ENCODE assay signal across 19 cellular contexts in the genomic region with DNA sequence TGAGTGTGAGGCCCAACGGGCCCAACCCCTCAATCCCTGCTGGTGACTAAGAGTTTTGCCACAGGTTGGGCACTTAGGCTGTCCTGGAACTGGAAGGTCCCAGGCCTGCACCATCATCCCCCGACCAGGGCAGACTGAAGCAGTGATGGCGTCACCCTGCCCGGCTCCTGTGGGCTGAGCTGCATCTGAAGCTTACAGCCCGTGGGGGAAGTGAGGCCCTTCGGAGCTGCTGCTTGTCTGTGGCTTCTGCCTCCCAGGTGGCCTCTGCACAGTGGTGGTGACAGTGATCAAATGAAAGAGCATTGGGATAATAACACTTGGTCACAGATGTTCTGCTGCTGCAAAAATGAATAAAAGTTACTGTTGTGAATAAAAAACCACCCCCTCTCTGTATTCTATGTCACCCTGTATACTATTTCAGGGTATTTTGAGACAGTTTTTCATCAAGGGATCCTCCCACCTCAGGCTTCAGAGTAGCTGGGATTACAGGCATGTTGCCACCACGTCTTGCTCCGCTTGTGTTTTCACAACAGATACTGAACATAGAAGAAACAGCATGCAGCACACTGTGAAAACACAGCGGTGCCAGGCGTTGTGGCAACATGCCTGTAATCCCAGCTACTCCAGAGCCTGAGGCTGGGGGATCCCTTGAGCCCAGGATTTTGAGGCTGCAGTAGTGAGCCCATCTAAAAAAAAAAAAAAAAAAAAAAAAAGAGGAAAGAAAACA.
DNase-seq lines count a peak whose midpoint lies in the region; ATAC-seq and TF ChIP-seq lines count a peak whose summit lies in the region.
"Had no signal": no experiment of that assay in that cellular context is flagged by ENCODE, and none has a peak within 500 bp of the region (broad histone marks: within the 10 kb centered on the region; RNA-seq: fewer than 3 reads in every experiment).

No MANE protein-coding gene starts in this region.

- peaks cover 45% of the 10 kb centered on the region for H3K36me3 Mint-ChIP-seq in HFFc6 (ENCODE audit: low read depth)
- peaks cover 42% of the 10 kb centered on the region for H3K36me3 Mint-ChIP-seq in endodermal cell (ENCODE audit: low read depth)

- H3K27me3 Mint-ChIP-seq in HFFc6 (ENCODE audit: insufficient read depth): no peaks in the 10 kb centered on the region
- no peaks in the 10 kb centered on the region for H3K27me3 Mint-ChIP-seq in endodermal cell (ENCODE audit: insufficient read depth)

- H3K27ac Mint-ChIP-seq in HFFc6 (peak overlapping the region; percentile 97), endodermal cell (no peak overlapping the region)
- H3K27ac Mint-ChIP-seq: T-helper 1 cell treated with Interleukin-12 subunit alpha and Interleukin-12 subunit beta and Interleukin-4 antibody, amounts not matched to agents 30 μg/mL and 1 μg/mL, for 36 hours had no signal

- H3K9ac ChIP-seq in endodermal cell (ENCODE audit: extremely low read depth, low read length, poor library complexity, severe bottlenecking): no peak overlapping the region

- H3K9me3 Mint-ChIP-seq in HFFc6 (peaks cover 15% of the 10 kb centered on the region), endodermal cell (peaks cover 19% of the 10 kb centered on the region)

- intact Hi-C loops in sigmoid colon (cut with DNase I): no loop called here

- TF ChIP-seq EP300 in sigmoid colon (IDR thresholded peaks at IDR 0.05) (no peak), suprapubic skin (IDR thresholded peaks at IDR 0.05) (no peak)

- H3K4me1 Mint-ChIP-seq in HFFc6 (ENCODE audit: low read depth): peaks cover 38% of the 10 kb centered on the region
- no peaks in the 10 kb centered on the region for H3K4me1 Mint-ChIP-seq in endodermal cell

- no peak for TF ChIP-seq CTCF in HFFc6 (IDR thresholded peaks at IDR 0.05)
- no peak for TF ChIP-seq CTCF in endodermal cell (conservative IDR thresholded peaks at IDR 0.05)
- TF ChIP-seq CTCF in sigmoid colon (IDR thresholded peaks at IDR 0.05): no peak
- TF ChIP-seq CTCF in suprapubic skin (IDR thresholded peaks at IDR 0.05): no peak
- TF ChIP-seq CTCF in foreskin keratinocyte (conservative IDR thresholded peaks at IDR 0.05): no peak

- H3K4me3 Mint-ChIP-seq in HFFc6: no peak overlapping the region
- H3K4me3 Mint-ChIP-seq in endodermal cell: no peak overlapping the region
- H3K4me3 Mint-ChIP-seq: T-helper 1 cell treated with Interleukin-12 subunit alpha and Interleukin-12 subunit beta and Interleukin-4 antibody, amounts not matched to agents 30 μg/mL and 1 μg/mL, for 36 hours had no signal

- 92 to 94% methylated on average over 9 to 10 of the region's 10 CpGs for WGBS in endodermal cell (ENCODE audit: insufficient coverage in 1 of 2, insufficient read length in 1 of 2), 2 experiments
- WGBS in sigmoid colon, 2 donors: 77 to 90% methylated on average over 10 of the region's 10 CpGs
- WGBS in suprapubic skin: 68% methylated on average over 7 of the region's 10 CpGs

- H3K9me3 ChIP-seq in endodermal cell (ENCODE audit: control insufficient read depth, low read length) (peaks cover 23% of the 10 kb centered on the region), sigmoid colon (peaks cover 4 to 6% (median 5%) of the 10 kb centered on the region in 4 donors), suprapubic skin (peaks cover 3% of the 10 kb centered on the region)
- H3K9me3 ChIP-seq: neutrophil had no signal

- H3K4me3 ChIP-seq in endodermal cell (ENCODE audit: low read length): no peak overlapping the region
- no peak overlapping the region for H3K4me3 ChIP-seq in sigmoid colon
- no peak overlapping the region for H3K4me3 ChIP-seq in suprapubic skin
- H3K4me3 ChIP-seq: esophagus squamous epithelium, MG63 had no signal

- DNase-seq in HFFc6: no peak
- peak; percentile 36 for DNase-seq in RPMI8226
- peak; percentile 37 for DNase-seq in endodermal cell
- no peak for DNase-seq in sigmoid colon
- DNase-seq in suprapubic skin (ENCODE audit: low spot score in 2 of 2): no peak
- DNase-seq in foreskin keratinocyte: no peak
- no peak for DNase-seq in DMS153 (lab: John Stamatoyannopoulos, UW)
- DNase-seq in SW 1271 (lab: John Stamatoyannopoulos, UW): no peak
- DNase-seq: activated CD4-positive, CD25-positive, alpha-beta regulatory T cell treated with anti-CD3 and anti-CD28 coated beads, Interleukin-2, amount 50 U/mL, for 72 hours; activated gamma-delta T cell; AML-193; esophagus squamous epithelium; kidney; MG63; midbrain; stimulated activated CD4-positive, alpha-beta T cell treated with anti-CD3 and anti-CD28 coated beads, Interleukin-2, amount 100 ng/mL, for 24 hours had no signal

- no peak for TF ChIP-seq POLR2A in sigmoid colon (IDR thresholded peaks at IDR 0.05)
- TF ChIP-seq POLR2A in suprapubic skin (IDR thresholded peaks at IDR 0.05): no peak

- no peaks in the 10 kb centered on the region for H3K4me1 ChIP-seq in endodermal cell (ENCODE audit: control insufficient read depth, insufficient read depth, low read length)
- H3K4me1 ChIP-seq in sigmoid colon: peaks cover 0 to 40% (median 37%) of the 10 kb centered on the region in 4 donors
- H3K4me1 ChIP-seq in suprapubic skin: no peaks in the 10 kb centered on the region
- no peaks in the 10 kb centered on the region for H3K4me1 ChIP-seq in foreskin keratinocyte
- H3K4me1 ChIP-seq: esophagus squamous epithelium had no signal

- H3K27ac ChIP-seq in endodermal cell (ENCODE audit: low read depth, low read length): no peak overlapping the region
- H3K27ac ChIP-seq in sigmoid colon: peak overlapping the region in 3 of 4 donors; percentile 76 to 94 (median 82)
- H3K27ac ChIP-seq in suprapubic skin: no peak overlapping the region
- H3K27ac ChIP-seq in foreskin keratinocyte: no peak overlapping the region
- H3K27ac ChIP-seq: esophagus squamous epithelium, neutrophil had no signal

- no peak for ATAC-seq in foreskin keratinocyte
- ATAC-seq: sciatic nerve had no signal

- peaks cover 19% of the 10 kb centered on the region for H3K36me3 ChIP-seq in endodermal cell (ENCODE audit: control insufficient read depth, insufficient read depth, low read length)
- no peaks in the 10 kb centered on the region for H3K36me3 ChIP-seq in sigmoid colon
- H3K36me3 ChIP-seq in suprapubic skin: peaks cover 10% of the 10 kb centered on the region
- H3K36me3 ChIP-seq: MG63, neutrophil had no signal

- no peaks in the 10 kb centered on the region for H3K27me3 ChIP-seq in endodermal cell (ENCODE audit: control insufficient read depth, insufficient read depth, low read length, poor library complexity, severe bottlenecking)
- H3K27me3 ChIP-seq in sigmoid colon: no peaks in the 10 kb centered on the region
- H3K27me3 ChIP-seq in suprapubic skin: no peaks in the 10 kb centered on the region
- no peaks in the 10 kb centered on the region for H3K27me3 ChIP-seq in foreskin keratinocyte
- H3K27me3 ChIP-seq: esophagus squamous epithelium, MG63, neutrophil had no signal

Comparison
In these comparisons a context has a peak if more than half of its experiments do, and no peak if none do; other contexts are left out.
1. DNase-seq: peak in RPMI8226 (single experiment) and endodermal cell (single experiment); none in HFFc6 (single experiment), sigmoid colon (single experiment), suprapubic skin (0 of 2), foreskin keratinocyte (0 of 2), DMS153 (single experiment) and SW 1271 (0 of 2).
2. H3K27ac ChIP-seq: peak in sigmoid colon (3 of 4); none in endodermal cell (single experiment), suprapubic skin (single experiment) and foreskin keratinocyte (single experiment).